ENCODE assay signal across 23 cellular contexts in genomic region chr11:36147491-36147890, GRCh38.
"Had no signal": no experiment of that assay in that cellular context is flagged by ENCODE, and none has a peak within 500 bp of the region (broad histone marks: within the 10 kb centered on the region; RNA-seq: fewer than 3 reads in every experiment).

No MANE protein-coding gene starts in this region.

- H3K4me1 ChIP-seq: colonic mucosa, testis had no signal

- DNase-seq: cerebellar nuclear complex; colonic mucosa; dorsolateral prefrontal cortex; effector memory CD8-positive, alpha-beta T cell; foreskin keratinocyte; kidney; left cardiac atrium; left ventricle myocardium inferior; lower lobe of right lung; mesendoderm; naive B cell; psoas muscle; sigmoid colon; stimulated activated CD4-positive, alpha-beta T cell treated with anti-CD3 and anti-CD28 coated beads, Interleukin-2, amount 100 ng/mL, for 24 hours; stimulated activated CD4-positive, alpha-beta T cell treated with anti-CD3 and anti-CD28 coated beads, Interleukin-4, amount 100 ng/mL, for 4 hours; stimulated activated naive B cell treated with anti-CD40 and anti-IgM and Interleukin-4, amounts not matched to agents 10 μg/mL and 1 μg/mL and 100 μg/mL, for 72 hours; stimulated activated naive CD8-positive, alpha-beta T cell treated with anti-CD3 and anti-CD28 coated beads, Interleukin-15, amount 100 ng/mL, for 72 hours; testis had no signal

- H3K27me3 ChIP-seq: colonic mucosa, dorsolateral prefrontal cortex, foreskin keratinocyte, hepatocyte, neutrophil, right atrium auricular region, sigmoid colon, testis, tibial nerve had no signal

- H3K4me3 ChIP-seq: colonic mucosa, dorsolateral prefrontal cortex, hepatocyte, left ventricle myocardium inferior, lower lobe of right lung, psoas muscle, right atrium auricular region, sigmoid colon, skin epidermis, testis, tibial nerve had no signal

- H3K36me3 ChIP-seq: colonic mucosa, left ventricle myocardium inferior, lower lobe of right lung, neutrophil, right atrium auricular region, sigmoid colon had no signal

- H3K9me3 ChIP-seq: colonic mucosa, left ventricle myocardium inferior, lower lobe of right lung, neutrophil, psoas muscle, right atrium auricular region, sigmoid colon, testis, tibial nerve had no signal

- ATAC-seq: effector memory CD8-positive, alpha-beta T cell; foreskin keratinocyte; left cardiac atrium; lower lobe of right lung; psoas muscle; stimulated activated naive B cell treated with anti-CD40 and anti-IgM and Interleukin-4, amounts not matched to agents 10 μg/mL and 1 μg/mL and 100 μg/mL, for 72 hours; stimulated activated naive CD8-positive, alpha-beta T cell treated with anti-CD3 and anti-CD28 coated beads, Interleukin-15, amount 100 ng/mL, for 72 hours had no signal

- H3K27ac ChIP-seq: colonic mucosa, dorsolateral prefrontal cortex, foreskin keratinocyte, hepatocyte, left ventricle myocardium inferior, lower lobe of right lung, neutrophil, psoas muscle, right atrium auricular region, sigmoid colon, testis, tibial nerve had no signal
